Comparison of ENCODE assay signal across 9 cellular contexts in the genomic region with DNA sequence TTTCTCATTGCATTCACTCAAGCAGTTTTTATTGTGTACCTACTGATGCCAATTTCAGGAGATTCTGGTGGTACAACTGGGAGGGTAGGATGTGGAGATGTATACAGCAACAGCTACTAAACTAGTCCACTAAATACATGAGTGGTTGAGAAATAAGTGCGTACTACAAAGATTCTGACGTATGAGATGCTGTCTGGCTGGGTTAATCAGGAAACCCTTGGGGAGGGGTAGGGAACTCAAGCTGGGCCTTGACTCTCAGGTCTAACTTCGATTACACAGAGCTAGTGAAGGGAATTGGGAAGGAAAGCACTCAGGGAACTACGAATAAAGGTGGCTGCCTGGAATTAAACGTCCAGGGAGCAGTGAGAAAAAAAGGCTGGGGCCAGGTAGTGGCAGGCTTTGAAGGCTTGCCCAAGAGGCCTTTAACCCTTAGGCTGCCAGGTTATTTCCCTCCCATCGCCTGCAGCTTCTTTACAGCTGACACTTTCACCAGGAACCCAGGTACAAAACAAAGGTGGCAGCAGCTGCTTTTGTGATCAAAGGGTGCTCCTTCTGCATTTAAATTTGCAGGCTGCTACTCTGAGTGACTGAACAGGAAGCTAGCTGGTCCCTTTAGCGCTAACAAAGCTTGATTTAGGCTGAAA. TPM values are rescaled to one million over a fixed set of nuclear protein-coding genes. Genes with fewer than 3 reads are reported as not detected.
DNase-seq lines count a peak whose midpoint lies in the region; ATAC-seq, FAIRE-seq and TF ChIP-seq lines count a peak whose summit lies in the region.
"Had no signal": no experiment of that assay in that cellular context is flagged by ENCODE, and none has a peak within 500 bp of the region (broad histone marks: within the 10 kb centered on the region; RNA-seq: fewer than 3 reads in every experiment).

No MANE protein-coding gene starts in this region.

- peaks cover 20 to 82% of the 10 kb centered on the region in 2 experiments for H3K79me2 ChIP-seq in H1 (ENCODE audit: control insufficient read depth in 1 of 2, insufficient read depth in 2 of 2, low read length in 2 of 2)

- FAIRE-seq in H1 (lab: Jason Lieb, UNC): peak; percentile 89

- H3K18ac ChIP-seq in H1 (ENCODE audit: extremely low read depth, low read length): no peak overlapping the region

- no peak overlapping the region for H3K23ac ChIP-seq in H1 (ENCODE audit: insufficient read length)

- peak overlapping the region in 2 of 4 experiments; percentile 0 to 40; a peak in 3 of 8 replicates for H3K4me3 ChIP-seq in H1 (ENCODE audit: extremely low read depth in 1 of 4, insufficient read depth in 2 of 4, low read depth in 3 of 4, low read length in 4 of 4)
- H3K4me3 ChIP-seq in stomach: no peak overlapping the region
- H3K4me3 ChIP-seq: adrenal gland had no signal

- TF ChIP-seq POLR2A in H1 (IDR thresholded peaks at IDR 0.05; ENCODE audit: control extremely low read depth in 1 of 2, low read depth in 2 of 2, low read length in 2 of 2): no peak
- no peak for TF ChIP-seq POLR2A in stomach (IDR thresholded peaks at IDR 0.05)

- H3K27me3 Mint-ChIP-seq in activated CD8-positive, alpha-beta memory T cell treated with anti-CD3 and anti-CD28 coated beads, Interleukin-2, amount 10 ng/mL, durations not matched to agents 7 days and 5 days: peaks cover 5% of the 10 kb centered on the region

- no peak overlapping the region for H3K9ac ChIP-seq in H1 (replicated peaks in 1 of 4; ENCODE audit: extremely low read depth in 1 of 4, low read depth in 3 of 4, low read length in 3 of 4)

- H2AK5ac ChIP-seq in H1 (ENCODE audit: low read depth, low read length): no peak overlapping the region

- H3K4me1 ChIP-seq in H1 (replicated peaks in 1 of 4; ENCODE audit: control insufficient read depth in 3 of 4, insufficient read depth in 4 of 4, low read length in 3 of 4): peaks cover 7 to 15% (median 11%) of the 10 kb centered on the region in 4 experiments; a peak in 6 of 7 replicates
- peaks cover 25 to 69% (median 47%) of the 10 kb centered on the region in 4 donors for H3K4me1 ChIP-seq in stomach

- no peak for TF ChIP-seq RAD21 in H1 (IDR thresholded peaks at IDR 0.05 in 1 of 2, conservative IDR thresholded peaks at IDR 0.05 in 1 of 2; ENCODE audit: low read depth in 2 of 2, low read length in 2 of 2)

- H2BK12ac ChIP-seq in H1 (ENCODE audit: low read depth, low read length): no peak overlapping the region

- peak overlapping the region; percentile 48 to 52 for H3K4me2 ChIP-seq in H1 (ENCODE audit: insufficient read depth in 1 of 2, low read depth in 2 of 2, low read length in 2 of 2)

- POLR2A ChIA-PET in H1 (lab: Charles Lee; ENCODE audit: partially characterized antibody): interaction anchor here (0.7 to 2.1 kb wide), 4 partner anchors 10 to 42 kb away, joined by 3 to 11 read pairs (median 4); no protein-coding TSS in a partner anchor

- H4K91ac ChIP-seq in H1 (replicated peaks; ENCODE audit: insufficient read length, low read length): no peak overlapping the region

- H2AFZ ChIP-seq in H1 (ENCODE audit: low read length): no peak overlapping the region

- H2BK120ac ChIP-seq in H1 (replicated peaks; ENCODE audit: low read depth, low read length): no peak overlapping the region

- no peak overlapping the region for H4K8ac ChIP-seq in H1 (ENCODE audit: extremely low read depth, insufficient read depth, low read length)

- H3K27ac Mint-ChIP-seq in activated CD8-positive, alpha-beta memory T cell treated with anti-CD3 and anti-CD28 coated beads, Interleukin-2, amount 10 ng/mL, durations not matched to agents 7 days and 5 days: peak overlapping the region; percentile 24
- H3K27ac Mint-ChIP-seq: B cell had no signal

- H2BK15ac ChIP-seq in H1 (ENCODE audit: low read length): no peak overlapping the region

- H3K9me3 Mint-ChIP-seq in activated CD8-positive, alpha-beta memory T cell treated with anti-CD3 and anti-CD28 coated beads, Interleukin-2, amount 10 ng/mL, durations not matched to agents 7 days and 5 days (ENCODE audit: low read depth): no peaks in the 10 kb centered on the region

- no peaks in the 10 kb centered on the region; a peak in 1 of 8 replicates for H3K36me3 ChIP-seq in H1 (ENCODE audit: control insufficient read depth in 2 of 4, insufficient read depth in 4 of 4, low read length in 3 of 4)
- peaks cover 0 to 7% (median 6%) of the 10 kb centered on the region in 4 donors for H3K36me3 ChIP-seq in stomach
- H3K36me3 ChIP-seq: adrenal gland had no signal

- no peaks in the 10 kb centered on the region for H3K9me3 ChIP-seq in H1 (ENCODE audit: insufficient read depth in 2 of 2, low read depth in 1 of 2, low read length in 1 of 2)
- no peaks in the 10 kb centered on the region for H3K9me3 ChIP-seq in stomach
- H3K9me3 ChIP-seq: adrenal gland had no signal

- H3K4me1 Mint-ChIP-seq in activated CD8-positive, alpha-beta memory T cell treated with anti-CD3 and anti-CD28 coated beads, Interleukin-2, amount 10 ng/mL, durations not matched to agents 7 days and 5 days: peaks cover 45% of the 10 kb centered on the region

- CTCF ChIA-PET in activated CD8-positive, alpha-beta memory T cell treated with anti-CD3 and anti-CD28 coated beads, Interleukin-2, amount 10 ng/mL, durations not matched to agents 7 days and 5 days (lab: Charles Lee): no interaction called here
- CTCF ChIA-PET in H1 (lab: Charles Lee; ENCODE audit: partially characterized antibody): interaction anchor here (0.6 to 3.5 kb wide), 9 partner anchors 17 to 114 kb away, joined by 3 to 18 read pairs (median 4); no protein-coding TSS in a partner anchor

- H3K27ac ChIP-seq in H1 (ENCODE audit: low read depth, low read length) (no peak overlapping the region), stomach (peak overlapping the region; percentile 1 to 63 (median 32))

- H3K14ac ChIP-seq in H1 (ENCODE audit: insufficient read length): no peak overlapping the region

- intact Hi-C loops in stomach (cut with DNase I; ENCODE audit: low total_unique reads): no loop called here

- H2BK5ac ChIP-seq in H1 (ENCODE audit: low read depth, low read length): no peak overlapping the region

- WGBS in H1 (ENCODE audit: extremely low coverage in 1 of 2, insufficient coverage in 1 of 2, insufficient read length in 1 of 2, insufficient replicate concordance in 2 of 2, low coverage in 1 of 2, low lambda C conversion rate in 2 of 2, missing lambda C conversion rate in 1 of 2), 2 experiments: 33% methylated on average over 7 of the region's 7 CpGs; no CpG with 5 or more reads in 1 of the 2 experiments
- 18 to 30% (median 19%) methylated on average over 7 of the region's 7 CpGs for WGBS in stomach, 5 donors

- peaks cover 10% of the 10 kb centered on the region for H3K36me3 Mint-ChIP-seq in activated CD8-positive, alpha-beta memory T cell treated with anti-CD3 and anti-CD28 coated beads, Interleukin-2, amount 10 ng/mL, durations not matched to agents 7 days and 5 days

- DNase-seq in activated CD8-positive, alpha-beta memory T cell treated with anti-CD3 and anti-CD28 coated beads, Interleukin-2, amount 10 ng/mL, durations not matched to agents 7 days and 5 days: no peak
- no peak for DNase-seq in activated CD8-positive, alpha-beta memory T cell treated with anti-CD3 and anti-CD28 coated beads for 24 hours
- DNase-seq in H1 (ENCODE audit: low read depth in 1 of 2, low spot score in 2 of 2) (no peak), stomach (no peak), AG20443 (ENCODE audit: low spot score) (no peak), left lobe of liver (ENCODE audit: low spot score) (no peak)
- DNase-seq: adrenal gland, NCI-H2227 treated with DMSO at 0.1 percent for 48 hours had no signal

- H3K79me1 ChIP-seq in H1 (ENCODE audit: low read depth, low read length): peaks cover 10% of the 10 kb centered on the region

- H3K56ac ChIP-seq in H1 (replicated peaks; ENCODE audit: insufficient read length, low read depth, low read length): no peak overlapping the region

- no peak overlapping the region for H3K4me3 Mint-ChIP-seq in activated CD8-positive, alpha-beta memory T cell treated with anti-CD3 and anti-CD28 coated beads, Interleukin-2, amount 10 ng/mL, durations not matched to agents 7 days and 5 days
- H3K4me3 Mint-ChIP-seq: B cell had no signal

- peaks cover 0 to 5% (median 3%) of the 10 kb centered on the region in 4 experiments; a peak in 5 of 7 replicates for H3K27me3 ChIP-seq in H1 (replicated peaks in 1 of 4; ENCODE audit: control insufficient read depth in 3 of 4, extremely low read depth in 1 of 4, insufficient read depth in 3 of 4, low read length in 3 of 4)
- no peaks in the 10 kb centered on the region for H3K27me3 ChIP-seq in stomach
- H3K27me3 ChIP-seq: adrenal gland had no signal

- H3K4ac ChIP-seq in H1 (replicated peaks; ENCODE audit: insufficient read length, low read depth, low read length): no peak overlapping the region

- H4K20me1 ChIP-seq in H1 (replicated peaks in 1 of 2; ENCODE audit: control insufficient read depth in 1 of 2, insufficient read depth in 2 of 2, low read length in 2 of 2): peaks cover 10 to 23% of the 10 kb centered on the region in 2 experiments

- H2BK20ac ChIP-seq in H1 (ENCODE audit: low read length): no peak overlapping the region

- ATAC-seq in activated CD8-positive, alpha-beta memory T cell treated with anti-CD3 and anti-CD28 coated beads, Interleukin-2, amount 10 ng/mL, durations not matched to agents 7 days and 5 days: no peak
- ATAC-seq in left lobe of liver: no peak

- no peak for TF ChIP-seq CTCF in H1 (IDR thresholded peaks at IDR 0.05; ENCODE audit: control extremely low read depth in 1 of 3, insufficient read depth in 1 of 3, low read depth in 1 of 3, low read length in 3 of 3)
- no peak for TF ChIP-seq CTCF in stomach (IDR thresholded peaks at IDR 0.05)

- TF ChIP-seq EP300 in H1 (IDR thresholded peaks at IDR 0.05; ENCODE audit: borderline replicate concordance in 1 of 2, low read depth in 2 of 2, low read length in 2 of 2) (no peak), stomach (IDR thresholded peaks at IDR 0.05) (no peak)

- H4K5ac ChIP-seq in H1 (ENCODE audit: insufficient read length, low read depth, low read length): no peak overlapping the region

- H3K23me2 ChIP-seq in H1 (ENCODE audit: low read depth, low read length): peaks cover 12% of the 10 kb centered on the region

RNA-seq across cellular contexts. Expression of gene MMS19, which starts 3.2 kb away (rescaled TPM):
- total RNA-seq in activated CD8-positive, alpha-beta memory T cell treated with anti-CD3 and anti-CD28 coated beads, Interleukin-2, amount 10 ng/mL, durations not matched to agents 7 days and 5 days: 10 to 100 TPM; 81.1 to 81.6 TPM
- 128 and 130 TPM in 2 replicates for total RNA-seq in H1 (2021; fragmentation: NEBNext Ultra II Directional; extraction: Animal tissue kit (Norgen Biotek cat#: 25700))
- polyA plus RNA-seq in H1 (2011; rRNA removed) (221 and 228 TPM in 2 replicates), stomach (10 to 100 TPM; 30.9 to 59.6 (median 30.9) TPM)
- polyA plus RNA-seq in H1 (2011; cell fraction: cytosol; rRNA removed): 183 TPM
- polyA plus RNA-seq in H1 (2011; cell fraction: nucleus; rRNA removed): 470 TPM
- 107 to 133 TPM (median 128 TPM) in 4 replicates for polyA plus RNA-seq in H1 (2012, experiment 1 of 2)
- 131 TPM for polyA plus RNA-seq in H1 (2012, experiment 2 of 2)
- 125 TPM for polyA plus RNA-seq in H1 (2013, experiment 1 of 2)
- 122 TPM for polyA plus RNA-seq in H1 (2013, experiment 2 of 2)
- polyA minus RNA-seq in H1 (2011; rRNA and poly(A)+ RNA removed): 326 and 376 TPM in 2 replicates
- 92.1 TPM for polyA minus RNA-seq in H1 (2011; cell fraction: cytosol; rRNA and poly(A)+ RNA removed)
- polyA minus RNA-seq in H1 (2011; cell fraction: nucleus; rRNA and poly(A)+ RNA removed): 160 TPM
- total RNA-seq in stomach (100 to 1,000 TPM in 1 of 5 donors, 10 to 100 TPM in 4; 55.1 to 146 (median 59.7) TPM), left lobe of liver (20.7 TPM)

RNA-seq across cellular contexts. Expression of gene UBTD1, which starts 3.7 kb away (rescaled TPM):
- 1 to 10 TPM in 1 of 2 experiments, under 1 TPM in 1; 0.88 to 1.3 TPM for total RNA-seq in activated CD8-positive, alpha-beta memory T cell treated with anti-CD3 and anti-CD28 coated beads, Interleukin-2, amount 10 ng/mL, durations not matched to agents 7 days and 5 days
- total RNA-seq in H1 (2021; fragmentation: NEBNext Ultra II Directional; extraction: Animal tissue kit (Norgen Biotek cat#: 25700)): 22.3 and 23.1 TPM in 2 replicates
- 36.2 and 48.8 TPM in 2 replicates for polyA plus RNA-seq in H1 (2011; rRNA removed)
- 32.2 TPM for polyA plus RNA-seq in H1 (2011; cell fraction: cytosol; rRNA removed)
- polyA plus RNA-seq in H1 (2011; cell fraction: nucleus; rRNA removed): 27.8 TPM
- 11.7 to 21.5 TPM (median 19.8 TPM) in 4 replicates for polyA plus RNA-seq in H1 (2012, experiment 1 of 2)
- 25.5 TPM for polyA plus RNA-seq in H1 (2012, experiment 2 of 2)
- 17.5 TPM for polyA plus RNA-seq in H1 (2013, experiment 1 of 2)
- 17.5 TPM for polyA plus RNA-seq in H1 (2013, experiment 2 of 2)
- 6.4 and 7.2 TPM in 2 replicates for polyA minus RNA-seq in H1 (2011; rRNA and poly(A)+ RNA removed)
- polyA minus RNA-seq in H1 (2011; cell fraction: cytosol; rRNA and poly(A)+ RNA removed): 15.3 TPM
- polyA minus RNA-seq in H1 (2011; cell fraction: nucleus; rRNA and poly(A)+ RNA removed): 10.8 TPM
- 10 to 100 TPM in 1 of 5 donors, 1 to 10 TPM in 4; 1.3 to 22.9 (median 3.1) TPM for total RNA-seq in stomach
- polyA plus RNA-seq in stomach: 10 to 100 TPM in 2 of 3 donors, 1 to 10 TPM in 1; 9.3 to 14.8 (median 10.5) TPM
- 7.1 TPM for total RNA-seq in left lobe of liver

RNA-seq across cellular contexts. Expression of gene ZDHHC16, which starts 49.0 kb away (rescaled TPM):
- total RNA-seq in activated CD8-positive, alpha-beta memory T cell treated with anti-CD3 and anti-CD28 coated beads, Interleukin-2, amount 10 ng/mL, durations not matched to agents 7 days and 5 days: 10 to 100 TPM; 33.1 to 42.4 TPM
- total RNA-seq in H1 (2021; fragmentation: NEBNext Ultra II Directional; extraction: Animal tissue kit (Norgen Biotek cat#: 25700)): 45.9 and 50.4 TPM in 2 replicates
- polyA plus RNA-seq in H1 (2011; rRNA removed): 108 and 127 TPM in 2 replicates
- polyA plus RNA-seq in H1 (2011; cell fraction: cytosol; rRNA removed): 76.0 TPM
- polyA plus RNA-seq in H1 (2011; cell fraction: nucleus; rRNA removed): 84.2 TPM
- 31.8 to 50.0 TPM (median 46.4 TPM) in 4 replicates for polyA plus RNA-seq in H1 (2012, experiment 1 of 2)
- polyA plus RNA-seq in H1 (2012, experiment 2 of 2): 59.6 TPM
- polyA plus RNA-seq in H1 (2013, experiment 1 of 2): 39.2 TPM
- 45.5 TPM for polyA plus RNA-seq in H1 (2013, experiment 2 of 2)
- polyA minus RNA-seq in H1 (2011; rRNA and poly(A)+ RNA removed): 130 and 144 TPM in 2 replicates
- polyA minus RNA-seq in H1 (2011; cell fraction: cytosol; rRNA and poly(A)+ RNA removed): 39.4 TPM
- 43.8 TPM for polyA minus RNA-seq in H1 (2011; cell fraction: nucleus; rRNA and poly(A)+ RNA removed)
- 10 to 100 TPM in 4 of 5 donors, 1 to 10 TPM in 1; 5.4 to 98.6 (median 35.9) TPM for total RNA-seq in stomach
- polyA plus RNA-seq in stomach: 10 to 100 TPM; 29.7 to 36.4 (median 30.7) TPM
- 25.2 TPM for total RNA-seq in left lobe of liver

RNA-seq across cellular contexts. Expression of gene EXOSC1, which starts 49.2 kb away (rescaled TPM):
- total RNA-seq in activated CD8-positive, alpha-beta memory T cell treated with anti-CD3 and anti-CD28 coated beads, Interleukin-2, amount 10 ng/mL, durations not matched to agents 7 days and 5 days: 10 to 100 TPM; 49.5 to 56.8 TPM
- total RNA-seq in H1 (2021; fragmentation: NEBNext Ultra II Directional; extraction: Animal tissue kit (Norgen Biotek cat#: 25700)): 52.1 and 53.6 TPM in 2 replicates
- polyA plus RNA-seq in H1 (2011; rRNA removed) (58.6 and 68.1 TPM in 2 replicates), stomach (10 to 100 TPM; 50.9 to 71.0 (median 52.7) TPM)
- 72.7 TPM for polyA plus RNA-seq in H1 (2011; cell fraction: cytosol; rRNA removed)
- 42.4 TPM for polyA plus RNA-seq in H1 (2011; cell fraction: nucleus; rRNA removed)
- 50.5 to 77.6 TPM (median 73.8 TPM) in 4 replicates for polyA plus RNA-seq in H1 (2012, experiment 1 of 2)
- polyA plus RNA-seq in H1 (2012, experiment 2 of 2): 47.3 TPM
- 77.0 TPM for polyA plus RNA-seq in H1 (2013, experiment 1 of 2)
- polyA plus RNA-seq in H1 (2013, experiment 2 of 2): 75.8 TPM
- 33.8 and 42.0 TPM in 2 replicates for polyA minus RNA-seq in H1 (2011; rRNA and poly(A)+ RNA removed)
- polyA minus RNA-seq in H1 (2011; cell fraction: cytosol; rRNA and poly(A)+ RNA removed): 25.1 TPM
- polyA minus RNA-seq in H1 (2011; cell fraction: nucleus; rRNA and poly(A)+ RNA removed): 29.0 TPM
- total RNA-seq in stomach (10 to 100 TPM; 11.6 to 30.6 (median 14.5) TPM), left lobe of liver (10.3 TPM)
